ENCODE assay signal across 21 cellular contexts in genomic region chr21:44050276-44050675, GRCh38. TPM values are rescaled to one million over a fixed set of nuclear protein-coding genes. Genes with fewer than 3 reads are reported as not detected.
DNase-seq lines count a peak whose midpoint lies in the region; ATAC-seq and TF ChIP-seq lines count a peak whose summit lies in the region.
"Had no signal": no experiment of that assay in that cellular context is flagged by ENCODE, and none has a peak within 500 bp of the region (broad histone marks: within the 10 kb centered on the region; RNA-seq: fewer than 3 reads in every experiment).

No MANE protein-coding gene starts in this region.

- no peak for ATAC-seq in T-helper 17 cell
- ATAC-seq in HG02870 (IDR thresholded peaks at IDR 0.05; ENCODE audit: unreplicated experiment): no peak
- ATAC-seq: Panc1 had no signal

- no peak overlapping the region for H3K27ac ChIP-seq in BLaER1 treated with 17β-estradiol and CSF1 and Interleukin-3, amounts not matched to agents 10 nM and 100 nM
- H3K27ac ChIP-seq in osteoblast (ENCODE audit: low read depth, low read length): peak overlapping the region; percentile 94
- H3K27ac ChIP-seq: SJSA1, thoracic aorta had no signal

- no peaks in the 10 kb centered on the region for H3K27me3 Mint-ChIP-seq in T-helper 17 cell
- peaks cover 0 to 15% (median 4%) of the 10 kb centered on the region in 3 donors for H3K27me3 Mint-ChIP-seq in immature natural killer cell (ENCODE audit: low read depth in 3 of 3)
- no peaks in the 10 kb centered on the region for H3K27me3 Mint-ChIP-seq in Caco-2 (ENCODE audit: insufficient read depth, unreplicated experiment)
- H3K27me3 Mint-ChIP-seq: activated B cell treated with CpG ODN at 0.5 μM for 24 hours had no signal

- no peaks in the 10 kb centered on the region for H3K9me3 ChIP-seq in BLaER1 treated with 17β-estradiol and CSF1 and Interleukin-3, amounts not matched to agents 10 nM and 100 nM (replicated peaks in 1 of 11)
- H3K9me3 ChIP-seq in T-helper 17 cell (ENCODE audit: control insufficient read depth, low read length, poor library complexity, severe bottlenecking): no peaks in the 10 kb centered on the region
- H3K9me3 ChIP-seq in osteoblast (ENCODE audit: low read depth, low read length): no peaks in the 10 kb centered on the region
- no peaks in the 10 kb centered on the region for H3K9me3 ChIP-seq in Caco-2
- H3K9me3 ChIP-seq: SJSA1, thoracic aorta had no signal

- TF ChIP-seq CTCF in osteoblast (IDR thresholded peaks at IDR 0.05; ENCODE audit: extremely low read depth, low read depth, low read length) (no peak), Caco-2 (IDR thresholded peaks at IDR 0.05; ENCODE audit: insufficient read depth in 1 of 2, low read depth in 1 of 2, low read length in 1 of 2, severe bottlenecking in 1 of 2, unreplicated experiment in 1 of 2) (no peak)

- H3K9me3 Mint-ChIP-seq in immature natural killer cell (no peaks in the 10 kb centered on the region), Caco-2 (ENCODE audit: unreplicated experiment) (no peaks in the 10 kb centered on the region)
- H3K9me3 Mint-ChIP-seq: activated B cell treated with CpG ODN at 0.5 μM for 24 hours; T-helper 2 cell treated with Interferon-gamma antibody and Interleukin-4, amounts not matched to agents 5 μg/mL and 100 μg/mL, for 36 hours had no signal

- intact Hi-C loops in Caco-2 (cut with micrococcal nuclease; ENCODE audit: unreplicated experiment): no loop called here

- H3K4me3 Mint-ChIP-seq in T-helper 17 cell (no peak overlapping the region), immature natural killer cell (no peak overlapping the region), Caco-2 (ENCODE audit: unreplicated experiment) (no peak overlapping the region)
- H3K4me3 Mint-ChIP-seq: activated B cell treated with CpG ODN at 0.5 μM for 24 hours; T-helper 2 cell treated with Interferon-gamma antibody and Interleukin-4, amounts not matched to agents 5 μg/mL and 100 μg/mL, for 36 hours had no signal

- H3K4me1 Mint-ChIP-seq in T-helper 17 cell: peaks cover 17% of the 10 kb centered on the region
- peaks cover 49 to 82% of the 10 kb centered on the region in 2 donors for H3K4me1 Mint-ChIP-seq in immature natural killer cell
- H3K4me1 Mint-ChIP-seq in Caco-2 (ENCODE audit: low read depth, unreplicated experiment): peaks cover 7% of the 10 kb centered on the region

- H4K20me1 ChIP-seq in BLaER1 treated with 17β-estradiol and CSF1 and Interleukin-3, amounts not matched to agents 10 nM and 100 nM: peaks cover 75 to 100% (median 95%) of the 10 kb centered on the region in 11 experiments
- H4K20me1 ChIP-seq in osteoblast (ENCODE audit: insufficient read depth, low read length): peaks cover 7% of the 10 kb centered on the region

- H3K27me3 ChIP-seq in BLaER1 treated with 17β-estradiol and CSF1 and Interleukin-3, amounts not matched to agents 10 nM and 100 nM: no peaks in the 10 kb centered on the region
- H3K27me3 ChIP-seq in osteoblast (ENCODE audit: insufficient read depth, low read length): no peaks in the 10 kb centered on the region
- no peaks in the 10 kb centered on the region for H3K27me3 ChIP-seq in Caco-2 (replicated peaks; ENCODE audit: control insufficient read depth, insufficient read depth, low read length)
- H3K27me3 ChIP-seq: SJSA1 had no signal

- H3K4me2 ChIP-seq in BLaER1 treated with 17β-estradiol and CSF1 and Interleukin-3, amounts not matched to agents 10 nM and 100 nM: peak overlapping the region; percentile 61 to 96 (median 88)
- no peak overlapping the region for H3K4me2 ChIP-seq in osteoblast (ENCODE audit: insufficient read depth, low read length)

- peak overlapping the region; percentile 93 for H3K27ac Mint-ChIP-seq in T-helper 17 cell
- H3K27ac Mint-ChIP-seq in immature natural killer cell: peak overlapping the region; percentile 53 to 91 (median 78)
- no peak overlapping the region for H3K27ac Mint-ChIP-seq in Caco-2 (ENCODE audit: unreplicated experiment)
- H3K27ac Mint-ChIP-seq: activated B cell treated with CpG ODN at 0.5 μM for 24 hours had no signal

- CTCF ChIA-PET in Caco-2 (lab: Charles Lee): no interaction called here

- H3K9ac ChIP-seq in BLaER1 treated with 17β-estradiol and CSF1 and Interleukin-3, amounts not matched to agents 10 nM and 100 nM: no peak overlapping the region

- POLR2A ChIA-PET in Caco-2 (lab: Charles Lee): no interaction called here

- BruUV-seq in Caco-2 (replicated peaks; lab: Mats Ljungman, UMichigan): no TSS peak

- H2AFZ ChIP-seq in osteoblast (ENCODE audit: low read length): no peak overlapping the region

- peaks cover 11% of the 10 kb centered on the region for H3K36me3 Mint-ChIP-seq in T-helper 17 cell (ENCODE audit: low read depth)
- H3K36me3 Mint-ChIP-seq in immature natural killer cell: peaks cover 8 to 26% (median 9%) of the 10 kb centered on the region in 3 donors
- peaks cover 43% of the 10 kb centered on the region for H3K36me3 Mint-ChIP-seq in Caco-2 (ENCODE audit: insufficient read depth, unreplicated experiment)

- peaks cover 80% of the 10 kb centered on the region for H3K79me2 ChIP-seq in osteoblast (ENCODE audit: insufficient read depth, low read length)

- peaks cover 37 to 85% (median 56%) of the 10 kb centered on the region in 11 experiments for H3K36me3 ChIP-seq in BLaER1 treated with 17β-estradiol and CSF1 and Interleukin-3, amounts not matched to agents 10 nM and 100 nM
- peaks cover 12% of the 10 kb centered on the region for H3K36me3 ChIP-seq in osteoblast (ENCODE audit: insufficient read depth, low read length)
- H3K36me3 ChIP-seq in Caco-2 (ENCODE audit: control insufficient read depth, insufficient read depth, low read length): no peaks in the 10 kb centered on the region
- H3K36me3 ChIP-seq: thoracic aorta had no signal

- H3K4me1 ChIP-seq in BLaER1 treated with 17β-estradiol and CSF1 and Interleukin-3, amounts not matched to agents 10 nM and 100 nM: peaks cover 46 to 57% (median 53%) of the 10 kb centered on the region in 10 experiments
- peaks cover 44% of the 10 kb centered on the region for H3K4me1 ChIP-seq in osteoblast (ENCODE audit: insufficient read depth, low read length)
- H3K4me1 ChIP-seq in Caco-2: no peaks in the 10 kb centered on the region
- H3K4me1 ChIP-seq: SJSA1 had no signal

- no peak overlapping the region for H3K4me3 ChIP-seq in BLaER1 treated with 17β-estradiol and CSF1 and Interleukin-3, amounts not matched to agents 10 nM and 100 nM
- H3K4me3 ChIP-seq in osteoblast (ENCODE audit: insufficient read depth, low read length) (no peak overlapping the region), Caco-2 (ENCODE audit: low read depth, low read length) (no peak overlapping the region)
- H3K4me3 ChIP-seq: SJSA1, thoracic aorta had no signal

- DNase-seq in T-helper 17 cell (no peak), immature natural killer cell (no peak), osteoblast (ENCODE audit: insufficient read length, low spot score, missing footprints) (no peak), NCI-H748 (lab: John Stamatoyannopoulos, UW; ENCODE audit: unreplicated experiment) (no peak), Caco-2 (no peak), AG08395 (ENCODE audit: low spot score) (no peak)
- DNase-seq: activated B cell treated with CpG ODN at 0.5 μM for 24 hours; activated CD8-positive, alpha-beta memory T cell treated with anti-CD3 and anti-CD28 coated beads for 24 hours; activated effector memory CD4-positive, alpha-beta T cell treated with Interleukin-2 at 50 U/mL for 16 hours; amniotic stem cell; central memory CD4-positive, alpha-beta T cell; midbrain; NCI-H187 treated with DMSO at 0.1 percent for 48 hours; NCI-H446 treated with DMSO at 0.1 percent for 48 hours; stimulated activated CD4-positive, alpha-beta T cell treated with anti-CD3 and anti-CD28 coated beads, Interleukin-12 subunit alpha, Interleukin-12 subunit beta, amount 100 ng/mL, for 4 hours had no signal

RNA-seq across cellular contexts. Expression of gene TRAPPC10, which starts 38.2 kb away (rescaled TPM):
- 100 to 1,000 TPM; 107 to 122 TPM for total RNA-seq in T-helper 17 cell
- polyA plus RNA-seq in immature natural killer cell: 10 to 100 TPM; 42.0 to 74.7 (median 43.2) TPM
- total RNA-seq in osteoblast: 33.0 and 36.2 TPM in 2 replicates
- total RNA-seq in Caco-2 (2022): 43.4 and 49.4 TPM in 2 replicates

RNA-seq across cellular contexts. Expression of gene PWP2, which starts 56.9 kb away (rescaled TPM):
- total RNA-seq in T-helper 17 cell: 10 to 100 TPM; 21.9 to 28.7 TPM
- 10 to 100 TPM in 1 of 3 donors, 1 to 10 TPM in 1, under 1 TPM in 1; 0.63 to 23.8 (median 7.4) TPM for polyA plus RNA-seq in immature natural killer cell
- 2.2 and 2.7 TPM in 2 replicates for total RNA-seq in osteoblast
- 30.6 and 31.8 TPM in 2 replicates for total RNA-seq in Caco-2 (2022)
